ENCODE assay signal across 19 cellular contexts in the genomic region with DNA sequence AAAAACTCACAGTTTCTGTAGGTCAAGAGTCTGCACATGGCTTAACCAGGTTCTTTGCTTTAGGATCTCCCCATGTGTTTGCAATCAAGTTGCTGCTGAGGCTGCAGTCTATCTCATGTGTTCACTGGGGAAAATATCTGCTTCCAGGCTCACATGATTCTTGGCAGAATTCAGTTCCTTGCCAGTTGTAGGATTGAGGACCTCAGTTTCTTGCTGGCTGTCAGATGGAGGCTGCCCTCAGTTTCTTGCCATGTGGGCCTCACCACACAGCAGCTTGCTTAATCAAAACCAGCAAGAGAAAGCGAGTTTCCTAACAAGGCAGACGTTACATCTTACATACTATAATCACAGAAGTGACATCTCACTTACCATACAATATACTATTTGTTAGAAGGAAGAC.
"Had no signal": no experiment of that assay in that cellular context is flagged by ENCODE, and none has a peak within 500 bp of the region (broad histone marks: within the 10 kb centered on the region; RNA-seq: fewer than 3 reads in every experiment).

No MANE protein-coding gene starts in this region.

- H3K27me3 ChIP-seq: adrenal gland, heart left ventricle, neutrophil had no signal

- ATAC-seq: heart left ventricle; mucosa of descending colon; naive thymus-derived CD8-positive, alpha-beta T cell; stimulated activated naive CD8-positive, alpha-beta T cell treated with anti-CD3 and anti-CD28 coated beads, Interleukin-15, amount 100 ng/mL, for 72 hours had no signal

- H3K36me3 ChIP-seq: adrenal gland, heart left ventricle, neutrophil had no signal

- H3K27ac ChIP-seq: adrenal gland, coronary artery, epithelial cell of prostate, heart left ventricle, neutrophil had no signal

- H3K4me3 ChIP-seq: adrenal gland, coronary artery, heart left ventricle, mucosa of descending colon, skin epidermis had no signal

- H3K9me3 ChIP-seq: adrenal gland, heart left ventricle, mucosa of descending colon, neutrophil had no signal

- DNase-seq: activated CD4-positive, alpha-beta T cell treated with anti-CD3 and anti-CD28 coated beads for 1 hour; activated CD4-positive, alpha-beta T cell treated with anti-CD3 and anti-CD28 coated beads, Interleukin-2, amount 50 U/mL, for 48 hours; activated CD8-positive, alpha-beta memory T cell treated with anti-CD3 and anti-CD28 coated beads, Interleukin-2, amount 50 U/mL, for 48 hours; activated naive CD4-positive, alpha-beta T cell treated with anti-CD3 and anti-CD28 coated beads for 36 hours; adrenal gland; central memory CD4-positive, alpha-beta T cell; effector memory CD4-positive, alpha-beta T cell; foreskin melanocyte; heart left ventricle; mucosa of descending colon; naive thymus-derived CD8-positive, alpha-beta T cell; posterior cingulate gyrus; stimulated activated CD4-positive, alpha-beta T cell treated with anti-CD3 and anti-CD28 coated beads, Interleukin-4, amount 100 ng/mL, for 4 hours; stimulated activated naive CD8-positive, alpha-beta T cell treated with anti-CD3 and anti-CD28 coated beads, Interleukin-15, amount 100 ng/mL, for 72 hours; T-helper 9 cell had no signal
